ENCODE assay signal across 26 cellular contexts in genomic region chr17:78248051-78248914, GRCh38. TPM values are rescaled to one million over a fixed set of nuclear protein-coding genes. Genes with fewer than 3 reads are reported as not detected.
DNase-seq lines count a peak whose midpoint lies in the region; ATAC-seq, FAIRE-seq and TF ChIP-seq lines count a peak whose summit lies in the region.
"Had no signal": no experiment of that assay in that cellular context is flagged by ENCODE, and none has a peak within 500 bp of the region (broad histone marks: within the 10 kb centered on the region; RNA-seq: fewer than 3 reads in every experiment).

No MANE protein-coding gene starts in this region.

- no peak for TF ChIP-seq CTCF in RWPE2 (IDR thresholded peaks at IDR 0.05; ENCODE audit: poor library complexity, severe bottlenecking)
- no peak for TF ChIP-seq CTCF in dorsolateral prefrontal cortex (IDR thresholded peaks at IDR 0.05 in 54 of 56, conservative IDR thresholded peaks at IDR 0.05 in 2 of 56; ENCODE audit: low read depth in 1 of 56, partially characterized antibody in 56 of 56)
- no peak for TF ChIP-seq CTCF in right lobe of liver (IDR thresholded peaks at IDR 0.05)

- no peak overlapping the region for H3K27ac Mint-ChIP-seq in activated naive CD8-positive, alpha-beta T cell treated with anti-CD3 and anti-CD28 coated beads for 36 hours
- no peak overlapping the region for H3K27ac Mint-ChIP-seq in activated T-helper 17 cell treated with anti-CD3 and anti-CD28 coated beads, Interleukin-2, amount 50 U/mL, for 72 hours
- H3K27ac Mint-ChIP-seq: activated CD4-positive, alpha-beta memory T cell treated with anti-CD3 and anti-CD28 coated beads for 36 hours; activated naive CD8-positive, alpha-beta T cell treated with anti-CD3 and anti-CD28 coated beads, Interleukin-2, amount 50 U/mL, for 24 hours; brain; CD4-positive, CD25-positive, alpha-beta regulatory T cell; immature natural killer cell had no signal

- peaks cover 24% of the 10 kb centered on the region for H3K4me1 Mint-ChIP-seq in activated naive CD8-positive, alpha-beta T cell treated with anti-CD3 and anti-CD28 coated beads for 36 hours
- peaks cover 19% of the 10 kb centered on the region for H3K4me1 Mint-ChIP-seq in activated T-helper 17 cell treated with anti-CD3 and anti-CD28 coated beads, Interleukin-2, amount 50 U/mL, for 72 hours

- H3K4me3 Mint-ChIP-seq in activated naive CD8-positive, alpha-beta T cell treated with anti-CD3 and anti-CD28 coated beads for 36 hours: no peak overlapping the region
- H3K4me3 Mint-ChIP-seq in activated T-helper 17 cell treated with anti-CD3 and anti-CD28 coated beads, Interleukin-2, amount 50 U/mL, for 72 hours: no peak overlapping the region
- H3K4me3 Mint-ChIP-seq: activated CD4-positive, alpha-beta memory T cell treated with anti-CD3 and anti-CD28 coated beads for 36 hours; activated naive CD8-positive, alpha-beta T cell treated with anti-CD3 and anti-CD28 coated beads, Interleukin-2, amount 50 U/mL, for 24 hours; brain; immature natural killer cell had no signal

- intact Hi-C loops in dorsolateral prefrontal cortex (cut with DNase I): loop anchor here in 1 of 2 donors (5.0 kb wide), 1 partner anchor 71 kb away; no protein-coding TSS in a partner anchor
- intact Hi-C loops in right lobe of liver (cut with DNase I): loop anchor here (5.0 to 10.0 kb wide), 2 partner anchors 131 to 133 kb away; no protein-coding TSS in a partner anchor

- H3K4me3 ChIP-seq in RWPE2 (ENCODE audit: severe bottlenecking): no peak overlapping the region
- no peak overlapping the region for H3K4me3 ChIP-seq in dorsolateral prefrontal cortex
- H3K4me3 ChIP-seq in right lobe of liver: no peak overlapping the region
- H3K4me3 ChIP-seq in skeletal muscle tissue (ENCODE audit: low read length in 3 of 3): peak overlapping the region in 1 of 3 donors; percentile 23
- H3K4me3 ChIP-seq: HAP-1, lower lobe of right lung, Peyer's patch had no signal

- H3K4me1 ChIP-seq in RWPE2 (ENCODE audit: insufficient read depth, poor library complexity, severe bottlenecking) (peaks cover 6% of the 10 kb centered on the region), right lobe of liver (peaks cover 0 to 7% (median 0%) of the 10 kb centered on the region in 4 donors), skeletal muscle tissue (ENCODE audit: control insufficient read depth in 3 of 3, insufficient read depth in 3 of 3, low read length in 3 of 3) (peaks cover 9 to 20% (median 12%) of the 10 kb centered on the region in 3 donors)
- H3K4me1 ChIP-seq: HAP-1 had no signal

- no peak overlapping the region for H3K27ac ChIP-seq in RWPE2 (ENCODE audit: poor library complexity, severe bottlenecking)
- H3K27ac ChIP-seq in dorsolateral prefrontal cortex: peak overlapping the region in 50 of 59 donors; percentile 15 to 100 (median 83)
- H3K27ac ChIP-seq in right lobe of liver: peak overlapping the region in 2 of 3 donors; percentile 33 to 63
- H3K27ac ChIP-seq in skeletal muscle tissue (ENCODE audit: low read depth, low read length): peak overlapping the region; percentile 25
- H3K27ac ChIP-seq: lower lobe of right lung had no signal

- H3K27me3 Mint-ChIP-seq in activated naive CD8-positive, alpha-beta T cell treated with anti-CD3 and anti-CD28 coated beads for 36 hours: peaks cover 5% of the 10 kb centered on the region
- no peaks in the 10 kb centered on the region for H3K27me3 Mint-ChIP-seq in activated T-helper 17 cell treated with anti-CD3 and anti-CD28 coated beads, Interleukin-2, amount 50 U/mL, for 72 hours
- H3K27me3 Mint-ChIP-seq: activated CD4-positive, alpha-beta memory T cell treated with anti-CD3 and anti-CD28 coated beads for 36 hours; brain had no signal

- 50% methylated on average over 14 of the region's 30 CpGs for WGBS in right lobe of liver (ENCODE audit: insufficient coverage, low coverage, low lambda C conversion rate, missing lambda C conversion rate)

- H3K27me3 ChIP-seq in RWPE2 (ENCODE audit: insufficient read depth, poor library complexity, severe bottlenecking) (no peaks in the 10 kb centered on the region), dorsolateral prefrontal cortex (no peaks in the 10 kb centered on the region), right lobe of liver (no peaks in the 10 kb centered on the region), skeletal muscle tissue (ENCODE audit: control insufficient read depth in 3 of 3, insufficient read depth in 3 of 3, low read length in 3 of 3) (peaks cover 0 to 3% (median 0%) of the 10 kb centered on the region in 3 donors)
- H3K27me3 ChIP-seq: Peyer's patch had no signal

- no peak overlapping the region for H3K9ac ChIP-seq in skeletal muscle tissue (ENCODE audit: low read depth in 1 of 3, low read length in 3 of 3)

- no peaks in the 10 kb centered on the region for H3K36me3 Mint-ChIP-seq in activated naive CD8-positive, alpha-beta T cell treated with anti-CD3 and anti-CD28 coated beads for 36 hours
- no peaks in the 10 kb centered on the region for H3K36me3 Mint-ChIP-seq in activated T-helper 17 cell treated with anti-CD3 and anti-CD28 coated beads, Interleukin-2, amount 50 U/mL, for 72 hours (ENCODE audit: low read depth)
- H3K36me3 Mint-ChIP-seq: activated CD4-positive, alpha-beta memory T cell treated with anti-CD3 and anti-CD28 coated beads for 36 hours; brain; CD4-positive, CD25-positive, alpha-beta regulatory T cell had no signal

- H3K36me3 ChIP-seq in RWPE2 (ENCODE audit: low read depth): no peaks in the 10 kb centered on the region
- H3K36me3 ChIP-seq in right lobe of liver: no peaks in the 10 kb centered on the region
- no peaks in the 10 kb centered on the region for H3K36me3 ChIP-seq in skeletal muscle tissue (ENCODE audit: control insufficient read depth in 3 of 3, insufficient read depth in 3 of 3, low read length in 3 of 3)
- H3K36me3 ChIP-seq: HAP-1, lower lobe of right lung, Peyer's patch had no signal

- no peak for FAIRE-seq in RCC 7860 (lab: Jason Lieb, UNC)
- FAIRE-seq: endometrium had no signal

- DNase-seq in RWPE2 (ENCODE audit: low spot score): peak; percentile 65
- DNase-seq in dorsolateral prefrontal cortex: no peak
- peak in 1 of 3 donors; percentile 74 for DNase-seq in right lobe of liver
- DNase-seq in activated naive CD8-positive, alpha-beta T cell treated with anti-CD3 and anti-CD28 coated beads for 36 hours: no peak
- no peak for DNase-seq in SIG-M5 (lab: John Stamatoyannopoulos, UW)
- DNase-seq in RCC 7860 (ENCODE audit: low spot score): no peak
- DNase-seq: activated CD4-positive, alpha-beta memory T cell treated with anti-CD3 and anti-CD28 coated beads for 36 hours; activated effector memory CD4-positive, alpha-beta T cell treated with Interleukin-2 at 50 U/mL for 16 hours; activated naive CD8-positive, alpha-beta T cell treated with anti-CD3 and anti-CD28 coated beads, Interleukin-2, amount 50 U/mL, for 24 hours; CD4-positive, CD25-positive, alpha-beta regulatory T cell; immature natural killer cell; lower lobe of right lung; NCI-H146; NCI-H524; occipital lobe; Peyer's patch; stimulated activated CD8-positive, alpha-beta memory T cell treated with anti-CD3 and anti-CD28 coated beads, Interleukin-4, amount 100 ng/mL, for 48 hours had no signal

- no peak for TF ChIP-seq POLR2A in right lobe of liver (IDR thresholded peaks at IDR 0.05)

- no peaks in the 10 kb centered on the region for H3K9me3 Mint-ChIP-seq in activated naive CD8-positive, alpha-beta T cell treated with anti-CD3 and anti-CD28 coated beads for 36 hours
- H3K9me3 Mint-ChIP-seq in activated T-helper 17 cell treated with anti-CD3 and anti-CD28 coated beads, Interleukin-2, amount 50 U/mL, for 72 hours: no peaks in the 10 kb centered on the region
- H3K9me3 Mint-ChIP-seq: activated CD4-positive, alpha-beta memory T cell treated with anti-CD3 and anti-CD28 coated beads for 36 hours; activated naive CD8-positive, alpha-beta T cell treated with anti-CD3 and anti-CD28 coated beads, Interleukin-2, amount 50 U/mL, for 24 hours; immature natural killer cell had no signal

- H3K9me3 ChIP-seq in RWPE2 (ENCODE audit: severe bottlenecking): peaks cover 7% of the 10 kb centered on the region
- no peaks in the 10 kb centered on the region for H3K9me3 ChIP-seq in right lobe of liver
- no peaks in the 10 kb centered on the region for H3K9me3 ChIP-seq in skeletal muscle tissue (ENCODE audit: control insufficient read depth in 3 of 3, low read length in 3 of 3)
- H3K9me3 ChIP-seq: HAP-1, lower lobe of right lung, Peyer's patch had no signal

- ATAC-seq in RWPE2 (ENCODE audit: low read depth): no peak
- peak; percentile 42 to 70 (median 56) for ATAC-seq in right lobe of liver
- no peak for ATAC-seq in activated T-helper 17 cell treated with anti-CD3 and anti-CD28 coated beads, Interleukin-2, amount 50 U/mL, for 72 hours (replicated peaks)
- ATAC-seq: activated naive CD8-positive, alpha-beta T cell treated with anti-CD3 and anti-CD28 coated beads, Interleukin-2, amount 50 U/mL, for 24 hours; lower lobe of right lung; SK-N-SH treated with all-trans-retinoic acid at 6 μM for 48 hours had no signal

RNA-seq across cellular contexts. Expression of gene TMEM235, which starts 16.9 kb away (rescaled TPM):
- total RNA-seq in dorsolateral prefrontal cortex: 100 to 1,000 TPM in 1 of 120 experiments, 10 to 100 TPM in 97, 1 to 10 TPM in 22; 2.9 to 101 (median 20.6) TPM
- not detected for total RNA-seq in right lobe of liver
- total RNA-seq in skeletal muscle tissue: not detected
- total RNA-seq in activated naive CD8-positive, alpha-beta T cell treated with anti-CD3 and anti-CD28 coated beads for 36 hours: not detected
- total RNA-seq in activated T-helper 17 cell treated with anti-CD3 and anti-CD28 coated beads, Interleukin-2, amount 50 U/mL, for 72 hours: not detected
- total RNA-seq: activated CD4-positive, alpha-beta memory T cell treated with anti-CD3 and anti-CD28 coated beads for 36 hours; CD4-positive, CD25-positive, alpha-beta regulatory T cell; lower lobe of right lung; myocyte; occipital lobe; Peyer's patch; T-helper 2 cell treated with Interferon-gamma antibody and Interleukin-4, amounts not matched to agents 100 ng/mL and 5 ng/mL, for 36 hours; temporal lobe had no signal

RNA-seq across cellular contexts. Expression of gene BIRC5, which starts 34.2 kb away (rescaled TPM):
- total RNA-seq in dorsolateral prefrontal cortex (1 to 10 TPM in 29 of 120 experiments, under 1 TPM in 66, not detected in 25; 0.16 to 2.8 (median 0.68) TPM), right lobe of liver (1 to 10 TPM in 4 of 6 experiments, under 1 TPM in 2; 0.57 to 2.0 (median 1.4) TPM), skeletal muscle tissue (11.0 TPM)
- total RNA-seq in activated naive CD8-positive, alpha-beta T cell treated with anti-CD3 and anti-CD28 coated beads for 36 hours: 100 to 1,000 TPM in 1 of 2 experiments, 10 to 100 TPM in 1; 92.4 to 102 TPM
- total RNA-seq in activated T-helper 17 cell treated with anti-CD3 and anti-CD28 coated beads, Interleukin-2, amount 50 U/mL, for 72 hours: 100 to 1,000 TPM in 1 of 2 donors, 10 to 100 TPM in 1; 68.6 to 104 TPM

Comparison
In these comparisons a context has a peak if more than half of its experiments do, and no peak if none do; other contexts are left out.
1. ATAC-seq: peak in right lobe of liver (4 of 4); none in RWPE2 (single experiment) and activated T-helper 17 cell treated with anti-CD3 and anti-CD28 coated beads, Interleukin-2, amount 50 U/mL, for 72 hours (single experiment).